In the genomic region with DNA sequence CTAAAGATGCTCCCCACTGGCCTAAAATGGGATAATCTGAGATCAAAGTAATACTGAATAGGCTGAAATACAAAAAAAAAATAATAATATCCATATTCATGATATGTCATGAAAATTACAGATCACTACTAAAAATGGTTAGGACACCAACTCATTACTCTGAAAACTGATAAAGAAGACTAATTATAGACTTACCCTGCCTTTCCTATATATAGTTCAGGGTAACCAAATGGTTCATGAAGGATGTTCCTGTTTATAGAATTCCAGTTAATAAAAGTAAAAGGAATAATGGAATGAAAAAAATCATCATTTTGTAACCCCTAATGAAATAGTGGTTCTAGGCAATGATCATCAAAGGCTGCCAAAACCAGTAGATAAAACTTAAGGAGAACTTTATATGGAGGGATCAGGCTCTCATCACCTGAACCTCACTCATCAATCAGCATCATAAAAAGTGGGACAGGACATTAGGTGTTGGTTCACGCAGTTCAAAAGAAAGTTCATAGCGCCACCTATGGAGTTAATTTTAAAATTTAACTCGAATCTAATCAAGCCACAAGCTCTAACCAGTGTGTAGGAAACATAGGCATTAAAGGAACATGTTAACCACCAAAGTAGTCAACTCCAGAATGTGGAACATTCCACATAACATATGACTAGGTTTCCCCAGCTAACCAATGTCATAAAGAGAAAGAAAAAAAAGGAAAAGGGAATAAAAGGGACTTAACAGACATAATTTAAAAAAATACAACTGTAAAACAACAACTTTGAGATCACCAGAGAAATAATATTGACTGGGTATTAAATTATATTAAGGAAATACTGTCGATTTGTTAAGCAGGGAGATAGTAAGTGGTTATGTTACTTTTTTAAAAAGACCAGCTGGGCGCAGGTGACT, we compare ENCODE assay signal across 8 cellular contexts. TPM values are rescaled to one million over a fixed set of nuclear protein-coding genes. Genes with fewer than 3 reads are reported as not detected.
A peak's percentile ranks its signal among the peaks of the same experiment; 100 is the strongest.
DNase-seq lines count a peak whose midpoint lies in the region; ATAC-seq, FAIRE-seq and TF ChIP-seq lines count a peak whose summit lies in the region.

No MANE protein-coding gene starts in this region.

- H3K9me3 Mint-ChIP-seq in nephron progenitor cell: no peaks in the 10 kb centered on the region

- ATAC-seq in HG02678 (IDR thresholded peaks at IDR 0.05; ENCODE audit: unreplicated experiment): no peak

- FAIRE-seq in bronchial epithelial cell (lab: Jason Lieb, UNC): no peak

- H3K4me3 ChIP-seq in GM12864 (ENCODE audit: low read depth, low read length): no peak overlapping the region
- H3K4me3 ChIP-seq in bronchial epithelial cell (ENCODE audit: low read depth, low read length): no peak overlapping the region
- no peak overlapping the region for H3K4me3 ChIP-seq in coronary artery

- H3K36me3 Mint-ChIP-seq in nephron progenitor cell (ENCODE audit: low read depth): peaks cover 72% of the 10 kb centered on the region

- no peaks in the 10 kb centered on the region for H3K27me3 ChIP-seq in bronchial epithelial cell (ENCODE audit: control insufficient read depth, insufficient read depth, low read length)

- H3K27me3 Mint-ChIP-seq in nephron progenitor cell (ENCODE audit: low read depth, poor library complexity): no peaks in the 10 kb centered on the region

- H3K36me3 ChIP-seq in bronchial epithelial cell (ENCODE audit: control insufficient read depth, insufficient read depth, low read length): peaks cover 1% of the 10 kb centered on the region

- DNase-seq in AG09319 (ENCODE audit: extremely low read depth, low read depth): no peak
- no peak for DNase-seq in GM12864 (ENCODE audit: low read depth)
- peak; percentile 6 for DNase-seq in NCI-H446 treated with DMSO at 0.1 percent for 48 hours (lab: John Stamatoyannopoulos, UW)
- peak; percentile 61 for DNase-seq in bronchial epithelial cell (ENCODE audit: low read depth)
- DNase-seq in lung microvascular endothelial cell (ENCODE audit: low read depth in 2 of 2): peak; percentile 49 to 66
- no peak for DNase-seq in coronary artery (ENCODE audit: low spot score)
- no peak for DNase-seq in nephron progenitor cell

- no peak overlapping the region for H3K27ac Mint-ChIP-seq in nephron progenitor cell

- no peak overlapping the region for H3K27ac ChIP-seq in coronary artery

- H3K4me1 Mint-ChIP-seq in nephron progenitor cell: no peaks in the 10 kb centered on the region

- peak; percentile 28 for TF ChIP-seq CTCF in AG09319 (IDR thresholded peaks at IDR 0.05; ENCODE audit: low read depth, low read length)
- TF ChIP-seq CTCF in GM12864 (IDR thresholded peaks at IDR 0.05; ENCODE audit: low read depth, low read length, missing control alignments): peak; percentile 43
- peak; percentile 36 for TF ChIP-seq CTCF in bronchial epithelial cell (IDR thresholded peaks at IDR 0.05; ENCODE audit: insufficient read depth, low read length, severe bottlenecking)
- no peak for TF ChIP-seq CTCF in coronary artery (IDR thresholded peaks at IDR 0.05)
- TF ChIP-seq CTCF in nephron progenitor cell (IDR thresholded peaks at IDR 0.05): no peak

- H3K4me3 Mint-ChIP-seq in nephron progenitor cell: no peak overlapping the region

RNA-seq across cellular contexts. Expression of a gene that starts 35.7 kb away (rescaled TPM):
- total RNA-seq in bronchial epithelial cell (138 and 173 TPM in 2 replicates), lung microvascular endothelial cell (51.9 and 105 TPM in 2 replicates)

RNA-seq across cellular contexts. Expression of a gene that starts 49.3 kb away (rescaled TPM):
- total RNA-seq in bronchial epithelial cell: 0.64 and 1.1 TPM in 2 replicates
- 1.2 and 1.7 TPM in 2 replicates for total RNA-seq in lung microvascular endothelial cell

Comparison
In these comparisons a context has a peak if more than half of its experiments do, and no peak if none do; other contexts are left out.
1. DNase-seq: peak in NCI-H446 treated with DMSO at 0.1 percent for 48 hours (single experiment), bronchial epithelial cell (single experiment) and lung microvascular endothelial cell (2 of 2); none in AG09319 (single experiment), GM12864 (single experiment), coronary artery (single experiment) and nephron progenitor cell (single experiment).
2. CTCF ChIP-seq: peak in AG09319 (single experiment), GM12864 (single experiment) and bronchial epithelial cell (single experiment); none in coronary artery (single experiment) and nephron progenitor cell (single experiment).